Comparison of ENCODE assay signal across 1 cellular context in the genomic region with DNA sequence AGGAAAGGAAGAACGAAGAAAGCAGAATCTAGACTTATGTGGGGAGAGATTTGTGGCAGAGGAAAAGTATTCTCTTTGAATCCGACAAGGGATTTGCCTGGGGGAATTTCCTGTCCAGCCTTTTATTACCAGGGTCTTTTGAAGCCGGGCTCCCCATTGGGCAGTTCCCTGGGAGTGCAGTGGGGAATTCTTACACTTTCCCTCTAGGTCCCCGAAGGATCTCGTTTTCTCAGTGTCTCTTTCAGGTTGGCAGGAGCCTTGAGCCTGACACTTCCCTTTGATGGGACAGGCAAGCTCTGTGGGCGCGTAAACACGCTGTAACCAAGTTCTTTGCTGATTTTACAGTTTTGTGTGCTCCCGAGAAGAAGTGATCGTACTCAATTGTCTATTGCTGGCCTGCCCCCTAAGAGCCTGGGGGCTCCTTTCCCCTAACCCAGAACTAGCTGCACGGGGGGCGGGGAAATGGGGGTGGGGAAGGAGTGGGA.
TF ChIP-seq lines count a peak whose summit lies in the region.

No MANE protein-coding gene starts in this region.

TF ChIP-seq in IMR-90, 13 proteins besides CTCF, POLR2A, EP300 and RAD21 (continued from another document):
- TF ChIP-seq MXI1 (IDR thresholded peaks at IDR 0.05; ENCODE audit: borderline replicate concordance, low read depth, low read length) (no peak), USF2 (IDR thresholded peaks at IDR 0.05; ENCODE audit: low read depth, low read length) (no peak)
